In the genomic region with DNA sequence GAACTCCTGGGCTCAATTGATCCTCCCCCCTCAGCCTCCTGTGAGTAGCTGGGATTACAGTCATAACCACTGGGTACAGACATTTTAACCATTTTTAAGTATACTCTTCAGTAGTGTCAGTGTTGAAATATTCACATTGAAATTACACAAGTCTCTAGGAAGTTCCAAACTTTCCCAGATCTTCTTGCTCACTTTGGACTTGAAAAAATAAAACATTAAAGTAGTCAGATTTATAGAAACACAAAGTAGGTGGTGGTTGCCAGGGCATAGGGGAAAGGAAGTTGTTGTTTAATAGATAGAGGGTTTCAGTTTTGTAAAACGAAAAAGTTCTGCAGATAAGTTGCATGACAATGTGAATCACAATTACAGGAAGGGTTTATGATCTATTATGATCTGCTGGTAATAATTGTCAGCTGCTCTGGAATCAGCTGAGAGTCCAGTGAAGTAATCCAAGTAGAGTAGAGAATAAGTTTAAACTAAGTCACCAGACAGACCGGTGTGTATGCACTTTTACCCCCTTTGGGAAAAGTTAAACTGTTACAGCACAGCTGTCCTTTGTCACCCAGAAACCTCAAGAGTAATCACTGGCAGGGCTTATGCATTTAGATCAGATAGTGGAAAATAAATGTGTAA, we compare ENCODE assay signal across 8 cellular contexts. TPM values are rescaled to one million over a fixed set of nuclear protein-coding genes. Genes with fewer than 3 reads are reported as not detected.
DNase-seq lines count a peak whose midpoint lies in the region; ATAC-seq and TF ChIP-seq lines count a peak whose summit lies in the region.

No MANE protein-coding gene starts in this region.

- no peaks in the 10 kb centered on the region for H3K36me3 ChIP-seq in colonic mucosa

- peaks cover 58% of the 10 kb centered on the region for H3K4me1 Mint-ChIP-seq in activated naive CD4-positive, alpha-beta T cell treated with anti-CD3 and anti-CD28 coated beads, Interleukin-2, amount 10 ng/mL, durations not matched to agents 7 days and 5 days

- H3K4me3 Mint-ChIP-seq in activated naive CD4-positive, alpha-beta T cell treated with anti-CD3 and anti-CD28 coated beads, Interleukin-2, amount 10 ng/mL, durations not matched to agents 7 days and 5 days = peak overlapping the region; percentile 29

- no peaks in the 10 kb centered on the region for H3K27me3 ChIP-seq in colonic mucosa

- no peak overlapping the region for H3K4me3 ChIP-seq in colonic mucosa

- no peak for TF ChIP-seq CTCF in colonic mucosa (IDR thresholded peaks at IDR 0.05)

- H3K27me3 Mint-ChIP-seq in activated naive CD4-positive, alpha-beta T cell treated with anti-CD3 and anti-CD28 coated beads, Interleukin-2, amount 10 ng/mL, durations not matched to agents 7 days and 5 days = no peaks in the 10 kb centered on the region

- no peaks in the 10 kb centered on the region for H3K9me3 ChIP-seq in colonic mucosa

- H3K27ac ChIP-seq in colonic mucosa = peak overlapping the region; percentile 23

- H3K36me3 Mint-ChIP-seq in activated naive CD4-positive, alpha-beta T cell treated with anti-CD3 and anti-CD28 coated beads, Interleukin-2, amount 10 ng/mL, durations not matched to agents 7 days and 5 days = peaks cover 36% of the 10 kb centered on the region

- H3K4me1 ChIP-seq in colonic mucosa = peaks cover 8% of the 10 kb centered on the region

- H3K9me3 Mint-ChIP-seq in activated naive CD4-positive, alpha-beta T cell treated with anti-CD3 and anti-CD28 coated beads, Interleukin-2, amount 10 ng/mL, durations not matched to agents 7 days and 5 days = peaks cover 16% of the 10 kb centered on the region

- no peak overlapping the region for H3K9ac ChIP-seq in colonic mucosa (ENCODE audit: low read depth in 2 of 2, low read length in 2 of 2)

- no peak for DNase-seq in activated naive CD4-positive, alpha-beta T cell treated with anti-CD3 and anti-CD28 coated beads, Interleukin-2, amount 10 ng/mL, durations not matched to agents 7 days and 5 days
- DNase-seq in activated naive CD4-positive, alpha-beta T cell treated with anti-CD3 and anti-CD28 coated beads, Interleukin-2, amount 50 U/mL, for 16 hours = no peak
- DNase-seq in colonic mucosa (no peak), renal cortical epithelial cell (ENCODE audit: low read depth) (peak; percentile 47), inferior parietal cortex (ENCODE audit: extremely low spot score) (no peak), COR-L47 (lab: John Stamatoyannopoulos, UW) (no peak)

- CTCF ChIA-PET in activated naive CD4-positive, alpha-beta T cell treated with anti-CD3 and anti-CD28 coated beads, Interleukin-2, amount 10 ng/mL, durations not matched to agents 7 days and 5 days (lab: Charles Lee) = interaction anchor here (0.7 to 2.9 kb wide), 3 partner anchors 10 to 49 kb away, joined by 3 to 16 read pairs (median 3); a partner anchor contains a TSS

- ATAC-seq in HG03442 (IDR thresholded peaks at IDR 0.05; ENCODE audit: unreplicated experiment) (peak; percentile 53), GM21576 (IDR thresholded peaks at IDR 0.05; ENCODE audit: unreplicated experiment) (no peak)

- H3K27ac Mint-ChIP-seq in activated naive CD4-positive, alpha-beta T cell treated with anti-CD3 and anti-CD28 coated beads, Interleukin-2, amount 10 ng/mL, durations not matched to agents 7 days and 5 days = peak overlapping the region; percentile 85

- intact Hi-C loops in colonic mucosa (cut with DNase I) = no loop called here

RNA-seq across cellular contexts. Expression of a gene that starts 27.4 kb away (rescaled TPM):
- total RNA-seq in colonic mucosa = 10 to 100 TPM; 18.1 to 26.7 TPM
- total RNA-seq in renal cortical epithelial cell = 40.1 and 69.0 TPM in 2 replicates
